In genomic region chr1:10803971-10804820, GRCh38 we compare ENCODE assay signal across 10 cellular contexts. TPM values are rescaled to one million over a fixed set of nuclear protein-coding genes. Genes with fewer than 3 reads are reported as not detected.
DNase-seq lines count a peak whose midpoint lies in the region; ATAC-seq, FAIRE-seq and TF ChIP-seq lines count a peak whose summit lies in the region.
"Had no signal": no experiment of that assay in that cellular context is flagged by ENCODE, and none has a peak within 500 bp of the region (broad histone marks: within the 10 kb centered on the region; RNA-seq: fewer than 3 reads in every experiment).

No MANE protein-coding gene starts in this region.

- no peak overlapping the region for H3K9ac ChIP-seq in kidney (ENCODE audit: low read length in 2 of 2)

- H3K4me1 ChIP-seq in kidney (ENCODE audit: control insufficient read depth in 1 of 2, insufficient read depth in 1 of 2, low read depth in 1 of 2, low read length in 2 of 2) (peaks cover 0 to 9% of the 10 kb centered on the region in 2 donors), urinary bladder (ENCODE audit: insufficient read depth) (no peaks in the 10 kb centered on the region), HAP-1 (no peaks in the 10 kb centered on the region)
- H3K4me1 ChIP-seq: uterus had no signal

- H3K27ac Mint-ChIP-seq in natural killer cell treated with Interleukin-12 subunit alpha and Interleukin-12 subunit beta and Interleukin-15 and Interleukin-18, amount 100 ng/mL, for 72 hours, result no peak overlapping the region
- H3K27ac Mint-ChIP-seq in natural killer cell, result no peak overlapping the region

- H3K4me1 Mint-ChIP-seq in natural killer cell treated with Interleukin-12 subunit alpha and Interleukin-12 subunit beta and Interleukin-15 and Interleukin-18, amount 100 ng/mL, for 72 hours (ENCODE audit: low read depth in 2 of 2), result no peaks in the 10 kb centered on the region
- H3K4me1 Mint-ChIP-seq in natural killer cell, result no peaks in the 10 kb centered on the region

- H3K36me3 Mint-ChIP-seq in natural killer cell treated with Interleukin-12 subunit alpha and Interleukin-12 subunit beta and Interleukin-15 and Interleukin-18, amount 100 ng/mL, for 72 hours, result no peaks in the 10 kb centered on the region
- H3K36me3 Mint-ChIP-seq in natural killer cell, result no peaks in the 10 kb centered on the region

- no peak for FAIRE-seq in kidney (lab: Jason Lieb, UNC)

- no peaks in the 10 kb centered on the region for H3K36me3 ChIP-seq in kidney (ENCODE audit: control insufficient read depth in 1 of 2, insufficient read depth in 2 of 2, low read length in 2 of 2)
- no peaks in the 10 kb centered on the region for H3K36me3 ChIP-seq in urinary bladder (ENCODE audit: insufficient read depth)
- no peaks in the 10 kb centered on the region for H3K36me3 ChIP-seq in HAP-1 (replicated peaks)
- H3K36me3 ChIP-seq: uterus had no signal

- H3K27ac ChIP-seq in kidney (ENCODE audit: low read depth in 2 of 2, low read length in 2 of 2) (peak overlapping the region; percentile 10 to 13), urinary bladder (ENCODE audit: low read depth) (peak overlapping the region; percentile 27)

- no peaks in the 10 kb centered on the region for H3K9me3 Mint-ChIP-seq in natural killer cell treated with Interleukin-12 subunit alpha and Interleukin-12 subunit beta and Interleukin-15 and Interleukin-18, amount 100 ng/mL, for 72 hours
- no peaks in the 10 kb centered on the region for H3K9me3 Mint-ChIP-seq in natural killer cell

- H3K27me3 ChIP-seq in HAP-1 (ENCODE audit: low read depth), result peaks cover 30% of the 10 kb centered on the region
- H3K27me3 ChIP-seq: uterus had no signal

- H3K27me3 Mint-ChIP-seq in natural killer cell treated with Interleukin-12 subunit alpha and Interleukin-12 subunit beta and Interleukin-15 and Interleukin-18, amount 100 ng/mL, for 72 hours, result peaks cover 38 to 68% of the 10 kb centered on the region in 2 donors
- peaks cover 32 to 78% of the 10 kb centered on the region in 2 donors for H3K27me3 Mint-ChIP-seq in natural killer cell (ENCODE audit: low read depth in 2 of 2)

- H3K4me3 ChIP-seq in kidney (ENCODE audit: low read length in 2 of 2) (no peak overlapping the region), urinary bladder (ENCODE audit: low read depth, low read length) (no peak overlapping the region), HAP-1 (no peak overlapping the region)
- H3K4me3 ChIP-seq: uterus had no signal

- no peak for DNase-seq in natural killer cell treated with Interleukin-12 subunit alpha and Interleukin-12 subunit beta and Interleukin-15 and Interleukin-18, amount 100 ng/mL, for 72 hours (ENCODE audit: low spot score)
- DNase-seq in natural killer cell (no peak), RPMI8226 (peak; percentile 86), kidney (peak; percentile 85), HAP-1 (ENCODE audit: low spot score in 2 of 2) (no peak), H4 (ENCODE audit: low spot score) (no peak)
- DNase-seq: NCI-H187 treated with DMSO at 0.1 percent for 48 hours, uterus had no signal

- no peaks in the 10 kb centered on the region for H3K9me3 ChIP-seq in kidney (ENCODE audit: control insufficient read depth in 1 of 2, low read length in 2 of 2)
- H3K9me3 ChIP-seq in HAP-1, result no peaks in the 10 kb centered on the region; the same call in 1 of the 2 replicates
- H3K9me3 ChIP-seq: uterus had no signal

- peak; percentile 25 to 31 for ATAC-seq in natural killer cell treated with Interleukin-12 subunit alpha and Interleukin-12 subunit beta and Interleukin-15 and Interleukin-18, amount 100 ng/mL, for 72 hours
- ATAC-seq in natural killer cell (no peak), HG03571 (IDR thresholded peaks at IDR 0.05; ENCODE audit: unreplicated experiment) (no peak)

- H3K4me3 Mint-ChIP-seq in natural killer cell treated with Interleukin-12 subunit alpha and Interleukin-12 subunit beta and Interleukin-15 and Interleukin-18, amount 100 ng/mL, for 72 hours, result no peak overlapping the region
- H3K4me3 Mint-ChIP-seq in natural killer cell, result no peak overlapping the region

- in situ Hi-C loops in HAP-1 (cut with MboI; ENCODE audit: low sequenced_read_pairs), result no loop called here

- intact Hi-C loops in natural killer cell (cut with micrococcal nuclease) (no loop called here), kidney (cut with DNase I) (no loop called here)

- no peak for TF ChIP-seq CTCF in natural killer cell (IDR thresholded peaks at IDR 0.05)
- no peak for TF ChIP-seq CTCF in kidney (IDR thresholded peaks at IDR 0.05; ENCODE audit: borderline replicate concordance, extremely low read depth, insufficient read depth)

- 69% methylated on average over 21 of the region's 21 CpGs for WGBS in urinary bladder

RNA-seq across cellular contexts. Expression of gene CASZ1, which starts 7.8 kb away (rescaled TPM):
- total RNA-seq in natural killer cell treated with Interleukin-12 subunit alpha and Interleukin-12 subunit beta and Interleukin-15 and Interleukin-18, amount 100 ng/mL, for 72 hours, result 10 to 100 TPM; 13.5 to 17.8 TPM
- total RNA-seq in natural killer cell (10 to 100 TPM; 55.9 to 83.0 (median 70.6) TPM), kidney (33.0 TPM), urinary bladder (10.6 TPM)
- polyA plus RNA-seq in kidney (ENCODE audit: insufficient read depth, low read depth, low replicate concordance) (10.1 TPM), urinary bladder (19.4 TPM)
- 0.17 TPM in 1 of 2 replicates, not detected in the other for total RNA-seq in H4 (2014; rRNA removed; shearing (Covaris generic))

Comparison
In these comparisons a context has a peak if more than half of its experiments do, and no peak if none do; other contexts are left out.
1. ATAC-seq: peak in natural killer cell treated with Interleukin-12 subunit alpha and Interleukin-12 subunit beta and Interleukin-15 and Interleukin-18, amount 100 ng/mL, for 72 hours (2 of 2); none in natural killer cell (0 of 3) and HG03571 (single experiment).
2. DNase-seq: peak in RPMI8226 (single experiment) and kidney (single experiment); none in natural killer cell treated with Interleukin-12 subunit alpha and Interleukin-12 subunit beta and Interleukin-15 and Interleukin-18, amount 100 ng/mL, for 72 hours (single experiment), natural killer cell (single experiment), HAP-1 (0 of 2) and H4 (single experiment).